18 cellular contexts compared by ENCODE assay signal in genomic region chr20:25303292-25304024, GRCh38. TPM values are rescaled to one million over a fixed set of nuclear protein-coding genes. Genes with fewer than 3 reads are reported as not detected.
A peak's percentile ranks its signal among the peaks of the same experiment; 100 is the strongest.
DNase-seq lines count a peak whose midpoint lies in the region; ATAC-seq and TF ChIP-seq lines count a peak whose summit lies in the region.
"Had no signal": no experiment of that assay in that cellular context is flagged by ENCODE, and none has a peak within 500 bp of the region (broad histone marks: within the 10 kb centered on the region; RNA-seq: fewer than 3 reads in every experiment).

No MANE protein-coding gene starts in this region.

- H3K4me2 ChIP-seq in osteoblast (ENCODE audit: insufficient read depth, low read length) (no peak overlapping the region), GM23338 (no peak overlapping the region)

- in situ Hi-C loops in KBM-7 (cut with MboI; ENCODE audit: low pct_unique_long_range_greater_than_20kb, low sequenced_read_pairs), result no loop called here

- H3K36me3 ChIP-seq in osteoblast (ENCODE audit: insufficient read depth, low read length) (peaks cover 30% of the 10 kb centered on the region), GM23338 (ENCODE audit: insufficient read depth) (0 out of 2 replicates have a peak, but pooled peaks cover 9% of the 10 kb centered on the region)

- ATAC-seq in activated T-cell treated with anti-CD3 and anti-CD28 coated beads, Interleukin-2, amount 50 U/mL, for 4 hours, result no peak
- peak; percentile 13 for ATAC-seq in stimulated activated naive CD8-positive, alpha-beta T cell treated with anti-CD3 and anti-CD28 coated beads, Interleukin-15, Interleukin-2, amounts not matched to agents 100 U/mL and 50 U/mL, for 24 hours
- ATAC-seq in stimulated activated naive CD8-positive, alpha-beta T cell treated with anti-CD3 and anti-CD28 coated beads, Interleukin-15, amount 100 ng/mL, for 72 hours, result no peak
- ATAC-seq in GM23338, result no peak

- H3K9me3 Mint-ChIP-seq in activated T-cell treated with anti-CD3 and anti-CD28 coated beads, Interleukin-2, amount 50 U/mL, for 24 hours, result no peaks in the 10 kb centered on the region
- no peaks in the 10 kb centered on the region for H3K9me3 Mint-ChIP-seq in activated T-cell treated with anti-CD3 and anti-CD28 coated beads, Interleukin-2, amount 50 U/mL, for 4 hours
- H3K9me3 Mint-ChIP-seq in stimulated activated naive CD8-positive, alpha-beta T cell treated with anti-CD3 and anti-CD28 coated beads, Interleukin-15, amount 100 ng/mL, for 72 hours, result no peaks in the 10 kb centered on the region
- H3K9me3 Mint-ChIP-seq in GM23338, result no peaks in the 10 kb centered on the region; the same call in 2 of the 3 replicates
- H3K9me3 Mint-ChIP-seq: H9 had no signal

- H3K4me1 Mint-ChIP-seq in activated T-cell treated with anti-CD3 and anti-CD28 coated beads, Interleukin-2, amount 50 U/mL, for 24 hours (ENCODE audit: low read depth), result no peaks in the 10 kb centered on the region
- H3K4me1 Mint-ChIP-seq in activated T-cell treated with anti-CD3 and anti-CD28 coated beads, Interleukin-2, amount 50 U/mL, for 4 hours (ENCODE audit: low read depth), result no peaks in the 10 kb centered on the region
- peaks cover 20% of the 10 kb centered on the region for H3K4me1 Mint-ChIP-seq in stimulated activated naive CD8-positive, alpha-beta T cell treated with anti-CD3 and anti-CD28 coated beads, Interleukin-15, amount 100 ng/mL, for 72 hours
- H3K4me1 Mint-ChIP-seq in GM23338, result no peaks in the 10 kb centered on the region
- H3K4me1 Mint-ChIP-seq: B cell had no signal

- no peaks in the 10 kb centered on the region for H3K9me2 ChIP-seq in GM23338 (ENCODE audit: insufficient read depth)

- no peak overlapping the region for H3K4me3 Mint-ChIP-seq in activated T-cell treated with anti-CD3 and anti-CD28 coated beads, Interleukin-2, amount 50 U/mL, for 24 hours
- no peak overlapping the region for H3K4me3 Mint-ChIP-seq in activated T-cell treated with anti-CD3 and anti-CD28 coated beads, Interleukin-2, amount 50 U/mL, for 4 hours
- no peak overlapping the region for H3K4me3 Mint-ChIP-seq in stimulated activated naive CD8-positive, alpha-beta T cell treated with anti-CD3 and anti-CD28 coated beads, Interleukin-15, amount 100 ng/mL, for 72 hours
- no peak overlapping the region for H3K4me3 Mint-ChIP-seq in GM23338
- H3K4me3 Mint-ChIP-seq: B cell, H9 had no signal

- H3K9me3 ChIP-seq in osteoblast (ENCODE audit: low read depth, low read length), result no peaks in the 10 kb centered on the region
- H3K9me3 ChIP-seq: Peyer's patch had no signal

- H3K27me3 Mint-ChIP-seq in activated T-cell treated with anti-CD3 and anti-CD28 coated beads, Interleukin-2, amount 50 U/mL, for 24 hours, result no peaks in the 10 kb centered on the region
- H3K27me3 Mint-ChIP-seq in activated T-cell treated with anti-CD3 and anti-CD28 coated beads, Interleukin-2, amount 50 U/mL, for 4 hours (ENCODE audit: low read depth), result no peaks in the 10 kb centered on the region
- no peaks in the 10 kb centered on the region for H3K27me3 Mint-ChIP-seq in stimulated activated naive CD8-positive, alpha-beta T cell treated with anti-CD3 and anti-CD28 coated beads, Interleukin-15, amount 100 ng/mL, for 72 hours
- H3K27me3 Mint-ChIP-seq in GM23338 (ENCODE audit: insufficient read depth, low read depth, poor library complexity), result peaks cover 11% of the 10 kb centered on the region
- H3K27me3 Mint-ChIP-seq: B cell had no signal

- H2AFZ ChIP-seq in osteoblast (ENCODE audit: low read length), result no peak overlapping the region
- H2AFZ ChIP-seq in GM23338, result no peak overlapping the region

- H3K27ac ChIP-seq in osteoblast (ENCODE audit: low read depth, low read length) (no peak overlapping the region), GM23338 (ENCODE audit: low read depth) (no peak overlapping the region)
- H3K27ac ChIP-seq: 22Rv1, Peyer's patch, SK-N-MC had no signal

- H3K4me3 ChIP-seq in osteoblast (ENCODE audit: insufficient read depth, low read length) (no peak overlapping the region), GM23338 (no peak overlapping the region)
- H3K4me3 ChIP-seq: Peyer's patch, SK-N-MC had no signal

- H3K4me1 ChIP-seq in osteoblast (ENCODE audit: insufficient read depth, low read length), result peaks cover 20% of the 10 kb centered on the region
- H3K4me1 ChIP-seq in GM23338 (ENCODE audit: insufficient read depth), result no peaks in the 10 kb centered on the region

- H3K79me2 ChIP-seq in osteoblast (ENCODE audit: insufficient read depth, low read length), result no peaks in the 10 kb centered on the region
- H3K79me2 ChIP-seq in GM23338 (replicated peaks; ENCODE audit: insufficient read depth), result no peaks in the 10 kb centered on the region

- TF ChIP-seq CTCF in osteoblast (IDR thresholded peaks at IDR 0.05; ENCODE audit: extremely low read depth, low read depth, low read length) (no peak), GM23338 (conservative IDR thresholded peaks at IDR 0.05; ENCODE audit: low read depth in 2 of 2) (no peak)

- 0 out of 2 replicates have a peak, but pooled peaks cover 4% of the 10 kb centered on the region for H3F3A ChIP-seq in GM23338 (replicated peaks; ENCODE audit: low read depth)

- no peaks in the 10 kb centered on the region for H3K27me3 ChIP-seq in osteoblast (ENCODE audit: insufficient read depth, low read length)
- no peaks in the 10 kb centered on the region for H3K27me3 ChIP-seq in GM23338 (ENCODE audit: insufficient read depth)
- H3K27me3 ChIP-seq: Peyer's patch had no signal

- H3K36me3 Mint-ChIP-seq in activated T-cell treated with anti-CD3 and anti-CD28 coated beads, Interleukin-2, amount 50 U/mL, for 24 hours (ENCODE audit: low read depth), result peaks cover 52% of the 10 kb centered on the region
- peaks cover 4% of the 10 kb centered on the region for H3K36me3 Mint-ChIP-seq in activated T-cell treated with anti-CD3 and anti-CD28 coated beads, Interleukin-2, amount 50 U/mL, for 4 hours (ENCODE audit: insufficient read depth)
- H3K36me3 Mint-ChIP-seq in GM23338 (ENCODE audit: low read depth), result peaks cover 33% of the 10 kb centered on the region

- peak overlapping the region; percentile 47 for H3K27ac Mint-ChIP-seq in activated T-cell treated with anti-CD3 and anti-CD28 coated beads, Interleukin-2, amount 50 U/mL, for 24 hours
- H3K27ac Mint-ChIP-seq in stimulated activated naive CD8-positive, alpha-beta T cell treated with anti-CD3 and anti-CD28 coated beads, Interleukin-15, amount 100 ng/mL, for 72 hours, result peak overlapping the region in 1 of 2 donors; percentile 57
- no peak overlapping the region for H3K27ac Mint-ChIP-seq in GM23338
- H3K27ac Mint-ChIP-seq: B cell had no signal

- no peak for DNase-seq in activated T-cell treated with anti-CD3 and anti-CD28 coated beads, Interleukin-2, amount 50 U/mL, for 24 hours
- DNase-seq in activated T-cell treated with anti-CD3 and anti-CD28 coated beads, Interleukin-2, amount 50 U/mL, for 4 hours, result no peak
- DNase-seq in stimulated activated naive CD8-positive, alpha-beta T cell treated with anti-CD3 and anti-CD28 coated beads, Interleukin-15, Interleukin-2, amounts not matched to agents 100 U/mL and 50 U/mL, for 24 hours, result no peak
- DNase-seq in stimulated activated naive CD8-positive, alpha-beta T cell treated with anti-CD3 and anti-CD28 coated beads, Interleukin-15, amount 100 ng/mL, for 72 hours, result no peak
- DNase-seq in osteoblast (ENCODE audit: insufficient read length, low spot score, missing footprints) (peak; percentile 30), GM23338 (ENCODE audit: low spot score) (no peak), COLO829 (ENCODE audit: low spot score) (no peak), KBM-7 (no peak)
- DNase-seq: COR-L47, H9, NCI-H1105, NCI-H2081, NCI-H446 treated with DMSO at 0.1 percent for 48 hours, Peyer's patch, SHP77 had no signal

- H4K20me1 ChIP-seq in osteoblast (ENCODE audit: insufficient read depth, low read length) (peaks cover 4% of the 10 kb centered on the region), GM23338 (replicated peaks; ENCODE audit: insufficient read depth) (no peaks in the 10 kb centered on the region)

TF ChIP-seq in GM23338, 12 proteins besides CTCF, POLR2A, EP300 and RAD21 (continues in another document):
- TF ChIP-seq NANOG (IDR thresholded peaks at IDR 0.05; ENCODE audit: borderline replicate concordance) (no peak), EZH2phosphoT487 (IDR thresholded peaks at IDR 0.05; ENCODE audit: unreplicated experiment) (no peak), JUNB (IDR thresholded peaks at IDR 0.05; ENCODE audit: unreplicated experiment) (no peak), ZNF331 (CRISPR knock-in tag; IDR thresholded peaks at IDR 0.05; ENCODE audit: low read depth) (no peak), STAT1 (IDR thresholded peaks at IDR 0.05; ENCODE audit: unreplicated experiment) (no peak)

RNA-seq across cellular contexts. Expression of gene PYGB, which starts 55.6 kb away (rescaled TPM):
- 10 to 100 TPM; 32.5 to 37.6 (median 34.6) TPM for total RNA-seq in activated T-cell treated with anti-CD3 and anti-CD28 coated beads, Interleukin-2, amount 50 U/mL, for 4 hours
- total RNA-seq in osteoblast, result 191 and 194 TPM in 2 replicates
- total RNA-seq in GM23338 (2014; rRNA removed; shearing (Covaris generic)), result 61.9 and 64.0 TPM in 2 replicates
- polyA plus RNA-seq in GM23338 (2016; fragmentation: Nextera tagmentation; extraction: Ambion mirVana), result 15.6 and 15.9 TPM in 2 replicates
